Comparison of ENCODE assay signal across 11 cellular contexts in genomic region chr12:106736051-106736957, GRCh38. TPM values are rescaled to one million over a fixed set of nuclear protein-coding genes. Genes with fewer than 3 reads are reported as not detected.
A peak's percentile ranks its signal among the peaks of the same experiment; 100 is the strongest.
DNase-seq lines count a peak whose midpoint lies in the region; ATAC-seq, FAIRE-seq and TF ChIP-seq lines count a peak whose summit lies in the region.
"Had no signal": no experiment of that assay in that cellular context is flagged by ENCODE, and none has a peak within 500 bp of the region (broad histone marks: within the 10 kb centered on the region; RNA-seq: fewer than 3 reads in every experiment).

No MANE protein-coding gene starts in this region.

- ATAC-seq in heart right ventricle (peak in 5 of 8 donors; percentile 15 to 56 (median 43)), K562 (peak; percentile 73), upper lobe of right lung (peak; percentile 64), GM19455 (IDR thresholded peaks at IDR 0.05; ENCODE audit: unreplicated experiment) (no peak)

- no TSS peak for BruUV-seq in K562 (replicated peaks; lab: Mats Ljungman, UMichigan)

- POLR2A ChIA-PET in K562 (lab: Yijun Ruan, JAX): interaction anchor here (0.9 to 1.0 kb wide), 2 partner anchors 8 to 379 kb away, joined by 3 to 4 read pairs; partner anchors contain the start of gene POLR3B

- H3K27me3 ChIP-seq in heart right ventricle: peaks cover 0 to 3% (median 0%) of the 10 kb centered on the region in 7 donors
- H3K27me3 ChIP-seq in right atrium auricular region: no peaks in the 10 kb centered on the region
- H3K27me3 ChIP-seq in K562 (ENCODE audit: control insufficient read depth in 2 of 2, insufficient read depth in 2 of 2, low read length in 2 of 2): peaks cover 7 to 8% of the 10 kb centered on the region in 2 experiments; a peak in 4 of 5 replicates
- no peaks in the 10 kb centered on the region for H3K27me3 ChIP-seq in upper lobe of right lung
- no peaks in the 10 kb centered on the region for H3K27me3 ChIP-seq in H7 (ENCODE audit: control insufficient read depth, insufficient read depth, low read length)
- H3K27me3 ChIP-seq: SJCRH30 had no signal

- H3K4me2 ChIP-seq in K562 (ENCODE audit: insufficient read depth, low read length): no peak overlapping the region

- no peak for TF ChIP-seq EP300 in K562 (IDR thresholded peaks at IDR 0.05; ENCODE audit: low read length)

- no peaks in the 10 kb centered on the region for H3K9me1 ChIP-seq in K562 (ENCODE audit: control insufficient read depth, insufficient read depth, low read length)

- no peak overlapping the region for H3K9ac ChIP-seq in K562 (ENCODE audit: insufficient read depth in 1 of 2, low read depth in 2 of 2, low read length in 2 of 2)

- CTCF ChIA-PET in K562 (lab: Yijun Ruan, JAX; ENCODE audit: low intra/inter-chr PET ratio): no interaction called here

- H4K20me1 ChIP-seq in K562 (replicated peaks; ENCODE audit: control insufficient read depth, insufficient read depth, low read length): no peaks in the 10 kb centered on the region

- in situ Hi-C loops in K562 (cut with MboI): no loop called here

- H3K79me2 ChIP-seq in K562 (ENCODE audit: control insufficient read depth, insufficient read depth, low read length): no peaks in the 10 kb centered on the region

- WGBS in heart right ventricle, 2 donors: 64 to 69% methylated on average over 9 of the region's 9 CpGs
- 6% methylated on average over 9 of the region's 9 CpGs for WGBS in K562 (ENCODE audit: insufficient coverage, low coverage, missing lambda C conversion rate)

- H2AFZ ChIP-seq in K562 (ENCODE audit: low read depth, low read length): peak overlapping the region; percentile 20; the same call in 1 of the 2 replicates

- DNase-seq in heart right ventricle: no peak
- no peak for DNase-seq in right atrium auricular region (ENCODE audit: low spot score)
- DNase-seq in NCI-H2107 (lab: John Stamatoyannopoulos, UW): peak; percentile 21
- peak in 1 of 4 experiments; percentile 29 for DNase-seq in K562 (ENCODE audit: extremely low read depth in 1 of 4, low spot score in 3 of 4)
- DNase-seq in upper lobe of right lung: no peak
- DNase-seq in NCI-H446 (lab: John Stamatoyannopoulos, UW): no peak
- no peak for DNase-seq in H7
- DNase-seq: aorta had no signal

- H3K36me3 ChIP-seq in heart right ventricle (no peaks in the 10 kb centered on the region), right atrium auricular region (no peaks in the 10 kb centered on the region), K562 (ENCODE audit: control insufficient read depth, insufficient read depth, low read length) (no peaks in the 10 kb centered on the region), upper lobe of right lung (no peaks in the 10 kb centered on the region), H7 (replicated peaks; ENCODE audit: control insufficient read depth, insufficient read depth, low read length) (no peaks in the 10 kb centered on the region)
- H3K36me3 ChIP-seq: SJCRH30 had no signal

- H3K9me3 ChIP-seq in heart right ventricle: no peaks in the 10 kb centered on the region
- no peaks in the 10 kb centered on the region for H3K9me3 ChIP-seq in right atrium auricular region
- H3K9me3 ChIP-seq in K562 (replicated peaks; ENCODE audit: control insufficient read depth, insufficient read depth, low read depth, low read length): no peaks in the 10 kb centered on the region
- H3K9me3 ChIP-seq in upper lobe of right lung: no peaks in the 10 kb centered on the region
- H3K9me3 ChIP-seq: SJCRH30 had no signal

- FAIRE-seq in K562 (lab: Jason Lieb, UNC): no peak

- no peak for TF ChIP-seq POLR2A in K562 (conservative IDR thresholded peaks at IDR 0.05)

- H3K27ac ChIP-seq in heart right ventricle (no peak overlapping the region), right atrium auricular region (no peak overlapping the region), K562 (ENCODE audit: extremely low read depth, low read depth, low read length) (no peak overlapping the region), upper lobe of right lung (no peak overlapping the region)
- H3K27ac ChIP-seq: epithelial cell of prostate, SJCRH30 had no signal

- TF ChIP-seq RAD21 in K562 (CRISPR knock-in tag; conservative IDR thresholded peaks at IDR 0.05 in 1 of 2, IDR thresholded peaks at IDR 0.05 in 1 of 2): peak; percentile 22 to 40; a peak in 2 of 4 replicates

- H3K4me3 ChIP-seq in heart right ventricle (no peak overlapping the region), right atrium auricular region (no peak overlapping the region), K562 (no peak overlapping the region), upper lobe of right lung (no peak overlapping the region), H7 (ENCODE audit: insufficient read depth, low read depth, low read length) (no peak overlapping the region)
- H3K4me3 ChIP-seq: SJCRH30 had no signal

- peaks cover 0 to 17% (median 8%) of the 10 kb centered on the region in 9 donors for H3K4me1 ChIP-seq in heart right ventricle
- peaks cover 0 to 12% of the 10 kb centered on the region in 2 donors for H3K4me1 ChIP-seq in right atrium auricular region
- peaks cover 0 to 17% of the 10 kb centered on the region in 2 experiments; a peak in 2 of 5 replicates for H3K4me1 ChIP-seq in K562 (replicated peaks in 1 of 2; ENCODE audit: control insufficient read depth in 2 of 2, insufficient read depth in 2 of 2, low read length in 2 of 2)
- H3K4me1 ChIP-seq in upper lobe of right lung: peaks cover 3% of the 10 kb centered on the region
- H3K4me1 ChIP-seq: SJCRH30 had no signal

- TF ChIP-seq CTCF in heart right ventricle (IDR thresholded peaks at IDR 0.05) (peak in 1 of 9 donors; percentile 26), right atrium auricular region (IDR thresholded peaks at IDR 0.05) (peak in 1 of 2 donors; percentile 38), K562 (IDR thresholded peaks at IDR 0.05 in 2 of 3, conservative IDR thresholded peaks at IDR 0.05 in 1 of 3; ENCODE audit: insufficient read depth in 2 of 3, low read depth in 1 of 3, low read length in 3 of 3) (peak in 2 of 3 experiments; percentile 31 to 42; a peak in 4 of 6 replicates), upper lobe of right lung (IDR thresholded peaks at IDR 0.05) (no peak)

- intact Hi-C loops in heart right ventricle (cut with DNase I): no loop called here
- intact Hi-C loops in K562 (cut with micrococcal nuclease): loop anchor here (2.0 to 10.0 kb wide), 2 partner anchors 104 to 178 kb away; no protein-coding TSS in a partner anchor
- intact Hi-C loops in upper lobe of right lung (cut with DNase I): no loop called here

TF ChIP-seq in K562, 482 proteins besides CTCF, POLR2A, EP300 and RAD21:
- TF ChIP-seq USF2 (CRISPR knock-in tag; IDR thresholded peaks at IDR 0.05): peak; percentile 39
- TF ChIP-seq PCBP1 (IDR thresholded peaks at IDR 0.05; ENCODE audit: low read depth, low read length, poor library complexity, severe bottlenecking): no peak

RNA-seq across cellular contexts. Expression of gene RIC8B, which starts 38.2 kb away (rescaled TPM):
- total RNA-seq in heart right ventricle (10 to 100 TPM; 14.1 to 32.1 (median 23.2) TPM), right atrium auricular region (10 to 100 TPM; 14.9 to 19.0 TPM), K562 (2014; rRNA removed) (2.2 and 2.9 TPM in 2 replicates), K562 (2014; rRNA removed; fragmentation: Illumina TruSeq; extraction: Trizol) (5.6 and 5.9 TPM in 2 replicates), K562 (2015; rRNA removed; fragmentation: Illumina TruSeq; extraction: Trizol) (6.4 and 7.2 TPM in 2 replicates), K562 (2021) (6.0 and 6.7 TPM in 2 replicates), upper lobe of right lung (11.6 TPM)
- polyA plus RNA-seq in heart right ventricle (1 to 10 TPM; 6.6 to 8.6 TPM), K562 (2011; rRNA removed) (6.1 and 8.1 TPM in 2 replicates), K562 (2014; fragmentation: Illumina TruSeq; extraction: Trizol) (4.8 and 4.9 TPM in 2 replicates), K562 (2014; fragmentation: Nextera tagmentation; extraction: Ambion mirVana) (1 to 10 TPM in 1 of 2 experiments, under 1 TPM in 1; 0.92 to 1.6 TPM), K562 (2014; rRNA removed) (3.2 and 3.7 TPM in 2 replicates)
- 9.0 and 16.7 TPM in 2 replicates for total RNA-seq in K562 (2011; cell fraction: chromatin; rRNA removed; ENCODE audit: low replicate concordance)
- 3.0 and 3.9 TPM in 2 replicates for total RNA-seq in K562 (2011; cell fraction: nucleolus; rRNA removed)
- 6.3 and 11.9 TPM in 2 replicates for total RNA-seq in K562 (2011; cell fraction: nucleoplasm; rRNA removed)
- 2.1 and 3.3 TPM in 2 replicates for polyA plus RNA-seq in K562 (2011; cell fraction: cytosol; rRNA removed)
- polyA plus RNA-seq in K562 (2011; cell fraction: nucleus; rRNA removed): 7.4 and 10.2 TPM in 2 replicates
- 5.0 and 5.8 TPM in 2 replicates for polyA plus RNA-seq in K562 (2012)
- polyA minus RNA-seq in K562 (2011; rRNA and poly(A)+ RNA removed): 17.3 and 20.0 TPM in 2 replicates
- 2.3 and 6.4 TPM in 2 replicates for polyA minus RNA-seq in K562 (2011; cell fraction: cytosol; rRNA and poly(A)+ RNA removed)
- polyA minus RNA-seq in K562 (2011; cell fraction: nucleus; rRNA and poly(A)+ RNA removed): 7.8 and 13.4 TPM in 2 replicates
- total RNA-seq in H7 (2014; rRNA removed; shearing (Covaris generic)): 10.7 and 15.2 TPM in 2 replicates
